8 cellular contexts compared by ENCODE assay signal in genomic region chr10:17257466-17258321, GRCh38. TPM values are rescaled to one million over a fixed set of nuclear protein-coding genes. Genes with fewer than 3 reads are reported as not detected.
A peak's percentile ranks its signal among the peaks of the same experiment; 100 is the strongest.
DNase-seq lines count a peak whose midpoint lies in the region; ATAC-seq and TF ChIP-seq lines count a peak whose summit lies in the region.

No MANE protein-coding gene starts in this region.

- TF ChIP-seq CTCF in Panc1 (IDR thresholded peaks at IDR 0.05): peak; percentile 80
- TF ChIP-seq CTCF in omental fat pad (IDR thresholded peaks at IDR 0.05): peak in 2 of 3 donors; percentile 16 to 42

- no TSS peak for BruUV-seq in Panc1 (replicated peaks; lab: Mats Ljungman, UMichigan)

- 6 to 9% methylated on average over 8 of the region's 8 CpGs for WGBS in aorta, 2 donors

- POLR2A ChIA-PET in Panc1 (lab: Charles Lee): no interaction called here

- DNase-seq in CD1c-positive myeloid dendritic cell (ENCODE audit: extremely low spot score): peak; percentile 82
- no peak for DNase-seq in Panc1 (ENCODE audit: low read depth, low spot score)
- peak; percentile 73 for DNase-seq in activated effector memory CD4-positive, alpha-beta T cell treated with anti-CD3 and anti-CD28 coated beads, Interleukin-2, amount 50 U/mL, for 16 hours
- peak; percentile 66 for DNase-seq in foreskin melanocyte
- no peak for DNase-seq in omental fat pad (ENCODE audit: low spot score)
- DNase-seq in aorta: no peak

- H3K27ac ChIP-seq in Panc1 (ENCODE audit: low read length) (peak overlapping the region; percentile 89), aorta (ENCODE audit: low read depth in 1 of 2, low read length in 2 of 2) (no peak overlapping the region)

- H3K9me3 ChIP-seq in Panc1 (ENCODE audit: control insufficient read depth, insufficient read depth, low read depth, low read length) (peaks cover 18% of the 10 kb centered on the region; the same call in 1 of the 2 replicates), aorta (ENCODE audit: control insufficient read depth, low read length) (peaks cover 3% of the 10 kb centered on the region)

- peak overlapping the region in 1 of 2 experiments; percentile 48; a peak in 2 of 4 replicates for H3K4me3 ChIP-seq in Panc1 (ENCODE audit: low read depth in 2 of 2, low read length in 2 of 2)
- H3K4me3 ChIP-seq in aorta (ENCODE audit: low read length in 2 of 2): no peak overlapping the region

- intact Hi-C loops in Panc1 (cut with micrococcal nuclease; ENCODE audit: unreplicated experiment): loop anchor here (5.0 kb wide), 2 partner anchors 415 to 430 kb away; no protein-coding TSS in a partner anchor
- intact Hi-C loops in aorta (cut with DNase I): loop anchor here (2.0 to 5.0 kb wide), 3 partner anchors 315 to 415 kb away; no protein-coding TSS in a partner anchor

- H3K27me3 ChIP-seq in Panc1 (ENCODE audit: control insufficient read depth, insufficient read depth, low read length): no peaks in the 10 kb centered on the region
- H3K27me3 ChIP-seq in aorta (ENCODE audit: control insufficient read depth in 1 of 2, insufficient read depth in 2 of 2, low read length in 1 of 2): no peaks in the 10 kb centered on the region

- CTCF ChIA-PET in Panc1 (lab: Charles Lee): no interaction called here

- no peaks in the 10 kb centered on the region for H3K36me3 ChIP-seq in Panc1 (ENCODE audit: control insufficient read depth, insufficient read depth, low read length)
- H3K36me3 ChIP-seq in aorta (ENCODE audit: control insufficient read depth in 1 of 2, insufficient read depth in 2 of 2, low read length in 1 of 2): no peaks in the 10 kb centered on the region

- H3K4me1 ChIP-seq in Panc1 (ENCODE audit: control insufficient read depth, insufficient read depth, low read length): peaks cover 7% of the 10 kb centered on the region
- no peaks in the 10 kb centered on the region for H3K4me1 ChIP-seq in aorta (ENCODE audit: control insufficient read depth in 1 of 2, insufficient read depth in 2 of 2, low read length in 2 of 2)

- in situ Hi-C loops in Panc1 (cut with HindIII; ENCODE audit: low pct_unique_long_range_greater_than_20kb, low sequenced_read_pairs): no loop called here

- ATAC-seq in GM18907 (IDR thresholded peaks at IDR 0.05; ENCODE audit: unreplicated experiment): peak; percentile 86
- peak; percentile 66 for ATAC-seq in HG03575 (IDR thresholded peaks at IDR 0.05; ENCODE audit: extremely low read depth, insufficient number of reproducible peaks, low FRiP score, unreplicated experiment)
- ATAC-seq in Panc1: peak; percentile 95
- peak; percentile 85 for ATAC-seq in omental fat pad (ENCODE audit: low FRiP score)
- peak; percentile 94 for ATAC-seq in aorta (ENCODE audit: low FRiP score)

RNA-seq across cellular contexts. Expression of gene VIM, which starts 29.7 kb away (rescaled TPM):
- total RNA-seq in Panc1 (2021; ENCODE audit: unreplicated experiment) (3,436 TPM), omental fat pad (1,000 to 10,000 TPM; 3,307 to 6,426 (median 5,180) TPM), aorta (1,000 to 10,000 TPM; 3,936 to 5,947 TPM)
- 3,712 TPM for polyA plus RNA-seq in Panc1 (2012; ENCODE audit: insufficient read length)
- 1,000 to 10,000 TPM; 2,428 to 5,138 TPM for polyA plus RNA-seq in aorta

RNA-seq across cellular contexts. Expression of gene TRDMT1, which starts 56.2 kb away (rescaled TPM):
- 7.6 TPM for total RNA-seq in Panc1 (2021; ENCODE audit: unreplicated experiment)
- polyA plus RNA-seq in Panc1 (2012; ENCODE audit: insufficient read length): 2.4 TPM
- 10 to 100 TPM in 1 of 4 donors, 1 to 10 TPM in 3; 4.9 to 13.7 (median 6.2) TPM for total RNA-seq in omental fat pad
- total RNA-seq in aorta: 10 to 100 TPM; 13.4 to 15.2 TPM
- 1 to 10 TPM; 4.8 to 5.2 TPM for polyA plus RNA-seq in aorta

Comparison
In these comparisons a context has a peak if more than half of its experiments do, and no peak if none do; other contexts are left out.
1. DNase-seq: peak in CD1c-positive myeloid dendritic cell (single experiment), activated effector memory CD4-positive, alpha-beta T cell treated with anti-CD3 and anti-CD28 coated beads, Interleukin-2, amount 50 U/mL, for 16 hours (single experiment) and foreskin melanocyte (single experiment); none in Panc1 (single experiment), omental fat pad (single experiment) and aorta (0 of 2).
2. Peak in every context shown above with its lines, with median percentiles within 50 percentile points of each other: ATAC-seq.